ENCODE assay signal across 15 cellular contexts in the genomic region with DNA sequence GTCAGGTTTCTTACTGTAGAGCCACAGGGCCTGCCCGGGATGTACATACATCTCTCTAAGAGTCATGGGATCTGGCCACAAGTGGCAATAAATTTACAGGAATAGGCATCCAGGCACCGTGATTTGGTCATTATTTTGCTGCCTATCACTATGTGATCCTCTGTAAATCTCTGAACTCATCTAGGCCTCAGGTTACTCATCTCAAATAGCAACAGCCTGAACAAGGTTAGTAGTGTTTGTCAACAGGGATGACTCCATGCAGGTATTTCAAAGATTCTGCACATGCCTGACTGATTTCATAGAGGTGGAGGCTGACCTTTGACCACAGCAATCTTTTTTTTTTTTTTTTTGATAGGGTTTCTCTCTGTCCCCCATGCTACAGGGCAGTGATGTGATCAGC.
DNase-seq lines count a peak whose midpoint lies in the region; ATAC-seq lines count a peak whose summit lies in the region.
"Had no signal": no experiment of that assay in that cellular context is flagged by ENCODE, and none has a peak within 500 bp of the region (broad histone marks: within the 10 kb centered on the region; RNA-seq: fewer than 3 reads in every experiment).

No MANE protein-coding gene starts in this region.

- no peaks in the 10 kb centered on the region for H3K9me3 ChIP-seq in SJCRH30 (replicated peaks)

- peaks cover 26% of the 10 kb centered on the region for H3K4me1 ChIP-seq in SJCRH30

- no peak overlapping the region for H3K4me3 ChIP-seq in SJCRH30

- peak; percentile 75 for ATAC-seq in esophagus mucosa
- ATAC-seq: CD8-positive, alpha-beta T cell; Right ventricle myocardium inferior had no signal

- no peaks in the 10 kb centered on the region for H3K36me3 ChIP-seq in SJCRH30

- DNase-seq in NCI-H2107 treated with DMSO at 0.1 percent for 48 hours (lab: John Stamatoyannopoulos, UW; ENCODE audit: unreplicated experiment) (peak; percentile 49), NCI-H2107 (lab: John Stamatoyannopoulos, UW) (no peak), NCI-H510A treated with DMSO at 0.1 percent for 48 hours (lab: John Stamatoyannopoulos, UW) (peak; percentile 78), renal cortical epithelial cell (ENCODE audit: low read depth) (peak; percentile 82), GOT3 (lab: John Stamatoyannopoulos, UW) (no peak), SJCRH30 (no peak)
- DNase-seq in activated T-cell treated with anti-CD3 and anti-CD28 coated beads, Interleukin-2, amount 50 U/mL, for 48 hours = no peak
- DNase-seq: activated CD4-positive, alpha-beta T cell treated with anti-CD3 and anti-CD28 coated beads, Interleukin-2, amount 50 U/mL, for 48 hours; activated effector memory CD4-positive, alpha-beta T cell treated with Interleukin-2 at 50 U/mL for 16 hours; H7; MV-4-11; NCI-H524 had no signal

- H3K27ac ChIP-seq in SJCRH30 = no peak overlapping the region

- H3K27me3 ChIP-seq in SJCRH30 = no peaks in the 10 kb centered on the region

Comparison
In these comparisons a context has a peak if more than half of its experiments do, and no peak if none do; other contexts are left out.
1. DNase-seq: peak in NCI-H2107 treated with DMSO at 0.1 percent for 48 hours (single experiment), NCI-H510A treated with DMSO at 0.1 percent for 48 hours (single experiment) and renal cortical epithelial cell (single experiment); none in NCI-H2107 (single experiment), GOT3 (single experiment), activated T-cell treated with anti-CD3 and anti-CD28 coated beads, Interleukin-2, amount 50 U/mL, for 48 hours (0 of 2) and SJCRH30 (0 of 2).